26 cellular contexts compared by ENCODE assay signal in genomic region chr1:174682419-174683008, GRCh38.
A peak's percentile ranks its signal among the peaks of the same experiment; 100 is the strongest.
DNase-seq lines count a peak whose midpoint lies in the region; ATAC-seq, FAIRE-seq and TF ChIP-seq lines count a peak whose summit lies in the region.
"Had no signal": no experiment of that assay in that cellular context is flagged by ENCODE, and none has a peak within 500 bp of the region (broad histone marks: within the 10 kb centered on the region; RNA-seq: fewer than 3 reads in every experiment).

No MANE protein-coding gene starts in this region.

- intact Hi-C loops in HepG2 (cut with micrococcal nuclease; ENCODE audit: unreplicated experiment): no loop called here
- intact Hi-C loops in right lobe of liver (cut with DNase I): no loop called here
- intact Hi-C loops in lower lobe of right lung (cut with DNase I): no loop called here

- H3K4me3 ChIP-seq in HepG2 (replicated peaks in 1 of 3; ENCODE audit: insufficient read depth in 1 of 3, low read depth in 2 of 3, low read length in 3 of 3) (no peak overlapping the region; a peak in 1 of 6 replicates), right lobe of liver (no peak overlapping the region), astrocyte of the spinal cord (ENCODE audit: low read depth, low read length) (no peak overlapping the region), fibroblast of villous mesenchyme (ENCODE audit: low read depth, low read length) (no peak overlapping the region), lower lobe of right lung (no peak overlapping the region)
- H3K4me3 ChIP-seq: tibial nerve had no signal

- TF ChIP-seq EP300 in HepG2 (IDR thresholded peaks at IDR 0.05; ENCODE audit: low read depth in 2 of 2, low read length in 2 of 2) (peak in 1 of 2 experiments; percentile 69; a peak in 1 of 4 replicates), HepG2 (CRISPR knock-in tag; IDR thresholded peaks at IDR 0.05; ENCODE audit: borderline replicate concordance) (no peak)

- BruUV-seq in HepG2 (replicated peaks; lab: Mats Ljungman, UMichigan): no TSS peak

- DNase-seq in HepG2 (ENCODE audit: low spot score) (peak; percentile 53), right lobe of liver (no peak), astrocyte of the spinal cord (ENCODE audit: low read depth, low spot score) (peak; percentile 78), fibroblast of villous mesenchyme (ENCODE audit: low read depth) (peak; percentile 57), stromal cell of bone marrow (ENCODE audit: low read depth) (peak; percentile 58), RKO (ENCODE audit: low spot score) (no peak), lower lobe of right lung (no peak)
- DNase-seq: activated B cell treated with CpG ODN at 0.5 μM for 24 hours; activated CD8-positive, alpha-beta memory T cell treated with anti-CD3 and anti-CD28 coated beads for 24 hours; activated naive CD8-positive, alpha-beta T cell treated with anti-CD3 and anti-CD28 coated beads, Interleukin-2, amount 10 ng/mL, durations not matched to agents 7 days and 5 days; CD8-positive, alpha-beta T cell; central memory CD4-positive, alpha-beta T cell; DMS79; effector memory CD8-positive, alpha-beta T cell; foreskin melanocyte; left cardiac atrium; NCI-H2029 treated with DMSO at 0.1 percent for 48 hours; NCI-H526; OCI-M1 had no signal

- H4K20me1 ChIP-seq in HepG2 (ENCODE audit: insufficient read depth, low read length): no peaks in the 10 kb centered on the region

- ATAC-seq in HepG2: peak; percentile 82
- ATAC-seq in right lobe of liver: no peak
- ATAC-seq in HG02938 (IDR thresholded peaks at IDR 0.05; ENCODE audit: unreplicated experiment): no peak
- ATAC-seq in lower lobe of right lung: no peak
- ATAC-seq: CD8-positive, alpha-beta T cell; effector memory CD8-positive, alpha-beta T cell; left cardiac atrium; stimulated activated effector memory CD8-positive, alpha-beta T cell treated with anti-CD3 and anti-CD28 coated beads, Interleukin-12 subunit alpha, Interleukin-12 subunit beta, amount 100 ng/mL, for 72 hours had no signal

- no peak for TF ChIP-seq CTCF in HepG2 (CRISPR knock-in tag; IDR thresholded peaks at IDR 0.05)
- no peak for TF ChIP-seq CTCF in right lobe of liver (IDR thresholded peaks at IDR 0.05)
- no peak for TF ChIP-seq CTCF in astrocyte of the spinal cord (IDR thresholded peaks at IDR 0.05; ENCODE audit: low read depth, low read length)
- TF ChIP-seq CTCF in fibroblast of villous mesenchyme (IDR thresholded peaks at IDR 0.05; ENCODE audit: insufficient read depth, low read depth, low read length): no peak
- TF ChIP-seq CTCF in lower lobe of right lung (IDR thresholded peaks at IDR 0.05): no peak

- in situ Hi-C loops in HepG2 (cut with HindIII; ENCODE audit: extremely low pct_ligation_motif_present, low pct_unique_long_range_greater_than_20kb) (no loop called here), astrocyte of the spinal cord (cut with HindIII; ENCODE audit: low sequenced_read_pairs) (no loop called here)

- peak overlapping the region; percentile 26; the same call in 1 of the 2 replicates for H3K4me2 ChIP-seq in HepG2 (ENCODE audit: low read depth, low read length)

- H3K27ac ChIP-seq in HepG2 (ENCODE audit: extremely low read length, insufficient read depth, low read length): peak overlapping the region; percentile 54
- H3K27ac ChIP-seq in right lobe of liver: no peak overlapping the region
- no peak overlapping the region for H3K27ac ChIP-seq in lower lobe of right lung
- H3K27ac ChIP-seq: neutrophil, tibial nerve had no signal

- CTCF ChIA-PET in HepG2 (lab: Yijun Ruan, JAX; ENCODE audit: low intra/inter-chr PET ratio, low total read pairs): no interaction called here

- TF ChIP-seq RAD21 in HepG2 (CRISPR knock-in tag; IDR thresholded peaks at IDR 0.05): no peak

- no peak for TF ChIP-seq POLR2A in HepG2 (IDR thresholded peaks at IDR 0.05; ENCODE audit: insufficient read depth in 1 of 2, low read depth in 2 of 2, low read length in 2 of 2)
- no peak for TF ChIP-seq POLR2A in right lobe of liver (IDR thresholded peaks at IDR 0.05)

- H3K27me3 ChIP-seq in HepG2 (ENCODE audit: control insufficient read depth in 1 of 2, insufficient read depth in 2 of 2, low read length in 2 of 2): no peaks in the 10 kb centered on the region
- H3K27me3 ChIP-seq in right lobe of liver: no peaks in the 10 kb centered on the region
- no peaks in the 10 kb centered on the region for H3K27me3 ChIP-seq in lower lobe of right lung (ENCODE audit: low read depth)
- H3K27me3 ChIP-seq: neutrophil, tibial nerve had no signal

- no peak for FAIRE-seq in HepG2 (lab: Jason Lieb, UNC)
- FAIRE-seq: A204.1, GM19239, H54 had no signal

- peak overlapping the region; percentile 44 for H2AFZ ChIP-seq in HepG2 (ENCODE audit: low read length)

- WGBS in HepG2 (ENCODE audit: low lambda C conversion rate): 32% methylated on average over 2 of the region's 2 CpGs
- WGBS in right lobe of liver (ENCODE audit: insufficient coverage, low coverage, low lambda C conversion rate, missing lambda C conversion rate): 35% methylated on average over 2 of the region's 2 CpGs

- peaks cover 25% of the 10 kb centered on the region for H3K4me1 ChIP-seq in HepG2 (ENCODE audit: insufficient read depth, low read length)
- no peaks in the 10 kb centered on the region for H3K4me1 ChIP-seq in right lobe of liver
- H3K4me1 ChIP-seq in lower lobe of right lung: no peaks in the 10 kb centered on the region
- H3K4me1 ChIP-seq: tibial nerve had no signal

- no peak overlapping the region for H3K9ac ChIP-seq in HepG2 (ENCODE audit: insufficient read depth, low read depth, low read length)

- H3K9me3 ChIP-seq in HepG2 (ENCODE audit: low read length): no peaks in the 10 kb centered on the region
- no peaks in the 10 kb centered on the region for H3K9me3 ChIP-seq in right lobe of liver
- no peaks in the 10 kb centered on the region for H3K9me3 ChIP-seq in lower lobe of right lung
- H3K9me3 ChIP-seq: neutrophil, tibial nerve had no signal

- POLR2A ChIA-PET in HepG2 (lab: Yijun Ruan, JAX): no interaction called here

- H3K36me3 ChIP-seq in HepG2 (replicated peaks in 1 of 2; ENCODE audit: control insufficient read depth in 1 of 2, insufficient read depth in 2 of 2, low read length in 2 of 2) (no peaks in the 10 kb centered on the region), right lobe of liver (no peaks in the 10 kb centered on the region), lower lobe of right lung (no peaks in the 10 kb centered on the region)
- H3K36me3 ChIP-seq: neutrophil had no signal

- H3K79me2 ChIP-seq in HepG2 (ENCODE audit: insufficient read depth, low read length): no peaks in the 10 kb centered on the region

TF ChIP-seq in HepG2, 621 proteins besides CTCF, POLR2A, EP300 and RAD21 (continues in another document):
- TF ChIP-seq ETS1 (CRISPR knock-in tag; IDR thresholded peaks at IDR 0.05) (no peak), MIER3 (CRISPR knock-in tag; IDR thresholded peaks at IDR 0.05; ENCODE audit: borderline replicate concordance) (no peak; the same call in 1 of the 2 replicates), RXRB (CRISPR knock-in tag; IDR thresholded peaks at IDR 0.05; ENCODE audit: borderline replicate concordance) (peak; percentile 46; the same call in 1 of the 2 replicates), TBX3 (IDR thresholded peaks at IDR 0.05; ENCODE audit: borderline replicate concordance) (0 out of 2 replicates have a peak, but pooled peaks have one; percentile 26), JDP2 (CRISPR knock-in tag; IDR thresholded peaks at IDR 0.05; ENCODE audit: borderline replicate concordance) (no peak), ZBTB14 (CRISPR knock-in tag; IDR thresholded peaks at IDR 0.05) (no peak), ZFP36L1 (CRISPR knock-in tag; IDR thresholded peaks at IDR 0.05) (no peak), NRL (CRISPR knock-in tag; IDR thresholded peaks at IDR 0.05; ENCODE audit: borderline replicate concordance) (no peak), ISL2 (CRISPR knock-in tag; IDR thresholded peaks at IDR 0.05) (peak; percentile 71; the same call in 1 of the 2 replicates), SIX1 (CRISPR knock-in tag; IDR thresholded peaks at IDR 0.05; ENCODE audit: borderline replicate concordance) (peak; percentile 59; the same call in 1 of the 2 replicates), ZBTB38 (CRISPR knock-in tag; IDR thresholded peaks at IDR 0.05) (no peak), NFATC3 (CRISPR knock-in tag; IDR thresholded peaks at IDR 0.05) (no peak), PPARG (CRISPR knock-in tag; conservative IDR thresholded peaks at IDR 0.05) (peak; percentile 29; the same call in 1 of the 2 replicates)

Comparison
In these comparisons a context has a peak if more than half of its experiments do, and no peak if none do; other contexts are left out.
1. DNase-seq: peak in HepG2 (single experiment), astrocyte of the spinal cord (single experiment), fibroblast of villous mesenchyme (single experiment) and stromal cell of bone marrow (single experiment); none in right lobe of liver (0 of 3), RKO (single experiment) and lower lobe of right lung (single experiment).